1 cellular context compared by ENCODE assay signal in the genomic region with DNA sequence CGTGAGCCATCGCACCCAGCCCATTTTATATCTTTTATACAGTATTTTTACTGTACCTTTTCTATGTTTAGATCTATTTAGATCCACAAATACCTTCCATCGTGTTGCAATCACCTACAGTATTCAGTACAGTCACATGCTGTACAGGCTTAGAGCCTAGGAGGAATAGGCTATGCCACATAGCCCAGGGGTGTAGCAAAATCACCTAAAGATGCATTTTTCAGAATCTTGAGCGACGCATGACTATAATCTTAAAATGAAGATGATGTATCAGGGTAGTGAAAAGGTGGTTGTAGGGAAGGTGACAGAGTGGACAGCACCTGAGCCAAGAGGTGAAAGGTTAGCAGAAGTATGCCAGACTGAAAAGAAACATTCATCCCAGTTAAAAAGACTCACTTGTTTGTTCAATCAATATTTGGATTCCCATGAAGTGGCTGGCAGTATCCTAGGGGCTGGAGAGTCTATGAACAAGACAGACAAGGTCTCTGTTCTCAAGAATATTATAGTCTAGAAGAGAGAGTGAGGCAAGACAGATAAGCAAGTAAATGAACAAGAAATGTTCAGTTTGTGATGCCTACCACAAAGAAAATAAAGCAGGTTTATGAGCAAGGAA.
TF ChIP-seq lines count a peak whose summit lies in the region.

No MANE protein-coding gene starts in this region.

TF ChIP-seq in HepG2, 621 proteins besides CTCF, POLR2A, EP300 and RAD21 (continues in another document):
- no peak for TF ChIP-seq RBM22 (optimal IDR thresholded peaks at IDR 0.05; ENCODE audit: low read length)
- TF ChIP-seq FLYWCH1 (CRISPR knock-in tag; IDR thresholded peaks at IDR 0.05): no peak
- TF ChIP-seq ZNF335 (CRISPR knock-in tag; IDR thresholded peaks at IDR 0.05): no peak
- TF ChIP-seq MBD4 (IDR thresholded peaks at IDR 0.05; ENCODE audit: borderline replicate concordance, low read length): no peak
- no peak for TF ChIP-seq NFE2 (CRISPR knock-in tag; IDR thresholded peaks at IDR 0.05)
- no peak for TF ChIP-seq NFE2L2 (IDR thresholded peaks at IDR 0.05; ENCODE audit: low read length)
- no peak for TF ChIP-seq DPF2 (CRISPR knock-in tag; IDR thresholded peaks at IDR 0.05; ENCODE audit: borderline replicate concordance, low read depth)
- TF ChIP-seq ZSCAN12 (CRISPR knock-in tag; IDR thresholded peaks at IDR 0.05): no peak
- no peak for TF ChIP-seq ZNF556 (CRISPR knock-in tag; IDR thresholded peaks at IDR 0.05; ENCODE audit: borderline replicate concordance)
- TF ChIP-seq KLF6 (CRISPR knock-in tag; IDR thresholded peaks at IDR 0.05): no peak
- peak; percentile 35; the same call in 1 of the 2 replicates for TF ChIP-seq MIER3 (CRISPR knock-in tag; IDR thresholded peaks at IDR 0.05; ENCODE audit: borderline replicate concordance)
- TF ChIP-seq DR1 (CRISPR knock-in tag; IDR thresholded peaks at IDR 0.05): no peak
- 0 out of 2 replicates have a peak, but pooled peaks have one; percentile 36 for TF ChIP-seq REPIN1 (CRISPR knock-in tag; IDR thresholded peaks at IDR 0.05; ENCODE audit: borderline replicate concordance, low read depth)
- TF ChIP-seq PITX1 (CRISPR knock-in tag; IDR thresholded peaks at IDR 0.05): 0 out of 2 replicates have a peak, but pooled peaks have one; percentile 34
- no peak for TF ChIP-seq PAF1 (CRISPR knock-in tag; IDR thresholded peaks at IDR 0.05)
- TF ChIP-seq ZMAT3 (CRISPR knock-in tag; conservative IDR thresholded peaks at IDR 0.05): no peak
- no peak; the same call in 1 of the 2 replicates for TF ChIP-seq NFYB (CRISPR knock-in tag; IDR thresholded peaks at IDR 0.05)
- TF ChIP-seq ATF7-NPFF (CRISPR knock-in tag; IDR thresholded peaks at IDR 0.05; ENCODE audit: low read depth): no peak
- TF ChIP-seq ZNF160 (CRISPR knock-in tag; IDR thresholded peaks at IDR 0.05): no peak
- TF ChIP-seq NFE2L1 (CRISPR knock-in tag; IDR thresholded peaks at IDR 0.05; ENCODE audit: borderline replicate concordance): no peak
- TF ChIP-seq PCBP1 (IDR thresholded peaks at IDR 0.05; ENCODE audit: borderline replicate concordance, low read depth, low read length): no peak
- TF ChIP-seq KDM1A (CRISPR knock-in tag; IDR thresholded peaks at IDR 0.05): no peak
- no peak for TF ChIP-seq HMGA1 (CRISPR knock-in tag; conservative IDR thresholded peaks at IDR 0.05)
- no peak for TF ChIP-seq TSC22D2 (CRISPR knock-in tag; IDR thresholded peaks at IDR 0.05; ENCODE audit: borderline replicate concordance)
- TF ChIP-seq RCOR2 (CRISPR knock-in tag; IDR thresholded peaks at IDR 0.05): 0 out of 2 replicates have a peak, but pooled peaks have one; percentile 64
- no peak for TF ChIP-seq SCMH1 (CRISPR knock-in tag; IDR thresholded peaks at IDR 0.05; ENCODE audit: borderline replicate concordance)
- no peak for TF ChIP-seq ZNF30 (CRISPR knock-in tag; IDR thresholded peaks at IDR 0.05)
- no peak for TF ChIP-seq GABPB1 (CRISPR knock-in tag; IDR thresholded peaks at IDR 0.05)
- TF ChIP-seq REL (CRISPR knock-in tag; conservative IDR thresholded peaks at IDR 0.05): no peak
- no peak for TF ChIP-seq TRAFD1 (CRISPR knock-in tag; IDR thresholded peaks at IDR 0.05; ENCODE audit: borderline replicate concordance)
- no peak for TF ChIP-seq ZNF550 (CRISPR knock-in tag; IDR thresholded peaks at IDR 0.05; ENCODE audit: borderline replicate concordance)
- TF ChIP-seq GMEB1 (CRISPR knock-in tag; IDR thresholded peaks at IDR 0.05; ENCODE audit: borderline replicate concordance): no peak
- no peak for TF ChIP-seq ZNF543 (CRISPR knock-in tag; IDR thresholded peaks at IDR 0.05)
- TF ChIP-seq, protein P1, sequence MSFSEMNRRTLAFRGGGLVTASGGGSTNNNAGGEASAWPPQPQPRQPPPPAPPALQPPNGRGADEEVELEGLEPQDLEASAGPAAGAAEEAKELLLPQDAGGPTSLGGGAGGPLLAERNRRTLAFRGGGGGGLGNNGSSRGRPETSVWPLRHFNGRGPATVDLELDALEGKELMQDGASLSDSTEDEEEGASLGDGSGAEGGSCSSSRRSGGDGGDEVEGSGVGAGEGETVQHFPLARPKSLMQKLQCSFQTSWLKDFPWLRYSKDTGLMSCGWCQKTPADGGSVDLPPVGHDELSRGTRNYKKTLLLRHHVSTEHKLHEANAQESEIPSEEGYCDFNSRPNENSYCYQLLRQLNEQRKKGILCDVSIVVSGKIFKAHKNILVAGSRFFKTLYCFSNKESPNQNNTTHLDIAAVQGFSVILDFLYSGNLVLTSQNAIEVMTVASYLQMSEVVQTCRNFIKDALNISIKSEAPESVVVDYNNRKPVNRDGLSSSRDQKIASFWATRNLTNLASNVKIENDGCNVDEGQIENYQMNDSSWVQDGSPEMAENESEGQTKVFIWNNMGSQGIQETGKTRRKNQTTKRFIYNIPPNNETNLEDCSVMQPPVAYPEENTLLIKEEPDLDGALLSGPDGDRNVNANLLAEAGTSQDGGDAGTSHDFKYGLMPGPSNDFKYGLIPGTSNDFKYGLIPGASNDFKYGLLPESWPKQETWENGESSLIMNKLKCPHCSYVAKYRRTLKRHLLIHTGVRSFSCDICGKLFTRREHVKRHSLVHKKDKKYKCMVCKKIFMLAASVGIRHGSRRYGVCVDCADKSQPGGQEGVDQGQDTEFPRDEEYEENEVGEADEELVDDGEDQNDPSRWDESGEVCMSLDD (CRISPR knock-in tag; IDR thresholded peaks at IDR 0.05; ENCODE audit: borderline replicate concordance): no peak
- no peak for TF ChIP-seq HOXA5 (CRISPR knock-in tag; IDR thresholded peaks at IDR 0.05)
- TF ChIP-seq NFKBIZ (CRISPR knock-in tag; IDR thresholded peaks at IDR 0.05): no peak
- TF ChIP-seq ZNF777 (CRISPR knock-in tag; IDR thresholded peaks at IDR 0.05): no peak
- TF ChIP-seq, protein P2, sequence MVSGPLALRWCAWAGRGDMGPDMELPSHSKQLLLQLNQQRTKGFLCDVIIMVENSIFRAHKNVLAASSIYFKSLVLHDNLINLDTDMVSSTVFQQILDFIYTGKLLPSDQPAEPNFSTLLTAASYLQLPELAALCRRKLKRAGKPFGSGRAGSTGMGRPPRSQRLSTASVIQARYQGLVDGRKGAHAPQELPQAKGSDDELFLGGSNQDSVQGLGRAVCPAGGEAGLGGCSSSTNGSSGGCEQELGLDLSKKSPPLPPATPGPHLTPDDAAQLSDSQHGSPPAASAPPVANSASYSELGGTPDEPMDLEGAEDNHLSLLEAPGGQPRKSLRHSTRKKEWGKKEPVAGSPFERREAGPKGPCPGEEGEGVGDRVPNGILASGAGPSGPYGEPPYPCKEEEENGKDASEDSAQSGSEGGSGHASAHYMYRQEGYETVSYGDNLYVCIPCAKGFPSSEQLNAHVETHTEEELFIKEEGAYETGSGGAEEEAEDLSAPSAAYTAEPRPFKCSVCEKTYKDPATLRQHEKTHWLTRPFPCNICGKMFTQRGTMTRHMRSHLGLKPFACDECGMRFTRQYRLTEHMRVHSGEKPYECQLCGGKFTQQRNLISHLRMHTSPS (CRISPR knock-in tag; IDR thresholded peaks at IDR 0.05; ENCODE audit: low read depth): no peak
- TF ChIP-seq, protein P3, sequence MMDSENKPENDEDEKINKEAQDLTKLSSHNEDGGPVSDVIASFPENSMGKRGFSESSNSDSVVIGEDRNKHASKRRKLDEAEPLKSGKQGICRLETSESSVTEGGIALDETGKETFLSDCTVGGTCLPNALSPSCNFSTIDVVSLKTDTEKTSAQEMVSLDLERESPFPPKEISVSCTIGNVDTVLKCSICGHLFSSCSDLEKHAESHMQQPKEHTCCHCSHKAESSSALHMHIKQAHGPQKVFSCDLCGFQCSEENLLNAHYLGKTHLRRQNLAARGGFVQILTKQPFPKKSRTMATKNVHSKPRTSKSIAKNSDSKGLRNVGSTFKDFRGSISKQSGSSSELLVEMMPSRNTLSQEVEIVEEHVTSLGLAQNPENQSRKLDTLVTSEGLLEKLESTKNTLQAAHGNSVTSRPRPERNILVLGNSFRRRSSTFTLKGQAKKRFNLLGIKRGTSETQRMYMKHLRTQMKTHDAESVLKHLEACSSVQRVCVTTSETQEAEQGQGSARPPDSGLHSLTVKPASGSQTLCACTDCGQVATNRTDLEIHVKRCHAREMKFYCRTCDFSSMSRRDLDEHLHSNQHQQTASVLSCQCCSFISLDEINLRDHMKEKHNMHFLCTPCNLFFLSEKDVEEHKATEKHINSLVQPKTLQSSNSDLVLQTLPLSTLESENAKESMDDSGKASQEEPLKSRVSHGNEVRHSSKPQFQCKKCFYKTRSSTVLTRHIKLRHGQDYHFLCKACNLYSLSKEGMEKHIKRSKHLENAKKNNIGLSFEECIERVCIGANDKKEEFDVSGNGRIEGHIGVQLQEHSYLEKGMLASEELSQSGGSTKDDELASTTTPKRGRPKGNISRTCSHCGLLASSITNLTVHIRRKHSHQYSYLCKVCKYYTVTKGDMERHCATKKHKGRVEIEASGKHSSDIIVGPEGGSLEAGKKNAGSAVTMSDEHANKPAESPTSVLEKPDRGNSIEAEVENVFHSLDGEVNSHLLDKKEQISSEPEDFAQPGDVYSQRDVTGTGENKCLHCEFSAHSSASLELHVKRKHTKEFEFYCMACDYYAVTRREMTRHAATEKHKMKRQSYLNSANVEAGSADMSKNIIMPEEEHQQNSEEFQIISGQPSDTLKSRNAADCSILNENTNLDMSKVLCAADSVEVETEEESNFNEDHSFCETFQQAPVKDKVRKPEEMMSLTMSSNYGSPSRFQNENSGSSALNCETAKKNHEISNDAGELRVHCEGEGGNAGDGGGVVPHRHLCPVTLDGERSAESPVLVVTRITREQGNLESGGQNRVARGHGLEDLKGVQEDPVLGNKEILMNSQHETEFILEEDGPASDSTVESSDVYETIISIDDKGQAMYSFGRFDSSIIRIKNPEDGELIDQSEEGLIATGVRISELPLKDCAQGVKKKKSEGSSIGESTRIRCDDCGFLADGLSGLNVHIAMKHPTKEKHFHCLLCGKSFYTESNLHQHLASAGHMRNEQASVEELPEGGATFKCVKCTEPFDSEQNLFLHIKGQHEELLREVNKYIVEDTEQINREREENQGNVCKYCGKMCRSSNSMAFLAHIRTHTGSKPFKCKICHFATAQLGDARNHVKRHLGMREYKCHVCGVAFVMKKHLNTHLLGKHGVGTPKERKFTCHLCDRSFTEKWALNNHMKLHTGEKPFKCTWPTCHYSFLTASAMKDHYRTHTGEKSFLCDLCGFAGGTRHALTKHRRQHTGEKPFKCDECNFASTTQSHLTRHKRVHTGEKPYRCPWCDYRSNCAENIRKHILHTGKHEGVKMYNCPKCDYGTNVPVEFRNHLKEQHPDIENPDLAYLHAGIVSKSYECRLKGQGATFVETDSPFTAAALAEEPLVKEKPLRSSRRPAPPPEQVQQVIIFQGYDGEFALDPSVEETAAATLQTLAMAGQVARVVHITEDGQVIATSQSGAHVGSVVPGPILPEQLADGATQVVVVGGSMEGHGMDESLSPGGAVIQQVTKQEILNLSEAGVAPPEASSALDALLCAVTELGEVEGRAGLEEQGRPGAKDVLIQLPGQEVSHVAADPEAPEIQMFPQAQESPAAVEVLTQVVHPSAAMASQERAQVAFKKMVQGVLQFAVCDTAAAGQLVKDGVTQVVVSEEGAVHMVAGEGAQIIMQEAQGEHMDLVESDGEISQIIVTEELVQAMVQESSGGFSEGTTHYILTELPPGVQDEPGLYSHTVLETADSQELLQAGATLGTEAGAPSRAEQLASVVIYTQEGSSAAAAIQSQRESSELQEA (CRISPR knock-in tag; IDR thresholded peaks at IDR 0.05; ENCODE audit: not compliant biosample characterization): no peak
- no peak for TF ChIP-seq SRY (CRISPR knock-in tag; IDR thresholded peaks at IDR 0.05)
- no peak for TF ChIP-seq ZNF382 (CRISPR knock-in tag; IDR thresholded peaks at IDR 0.05; ENCODE audit: borderline replicate concordance)
- no peak for TF ChIP-seq ZNF205 (CRISPR knock-in tag; IDR thresholded peaks at IDR 0.05)
- TF ChIP-seq, protein P4, sequence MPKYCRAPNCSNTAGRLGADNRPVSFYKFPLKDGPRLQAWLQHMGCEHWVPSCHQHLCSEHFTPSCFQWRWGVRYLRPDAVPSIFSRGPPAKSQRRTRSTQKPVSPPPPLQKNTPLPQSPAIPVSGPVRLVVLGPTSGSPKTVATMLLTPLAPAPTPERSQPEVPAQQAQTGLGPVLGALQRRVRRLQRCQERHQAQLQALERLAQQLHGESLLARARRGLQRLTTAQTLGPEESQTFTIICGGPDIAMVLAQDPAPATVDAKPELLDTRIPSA (CRISPR knock-in tag; IDR thresholded peaks at IDR 0.05; ENCODE audit: borderline replicate concordance): no peak
- TF ChIP-seq ZNF772 (CRISPR knock-in tag; IDR thresholded peaks at IDR 0.05): no peak
- peak; percentile 91 for TF ChIP-seq NR2F2 (IDR thresholded peaks at IDR 0.05; ENCODE audit: borderline replicate concordance, low read depth)
- no peak for TF ChIP-seq ZNF501 (CRISPR knock-in tag; IDR thresholded peaks at IDR 0.05)
- TF ChIP-seq, protein P5, sequence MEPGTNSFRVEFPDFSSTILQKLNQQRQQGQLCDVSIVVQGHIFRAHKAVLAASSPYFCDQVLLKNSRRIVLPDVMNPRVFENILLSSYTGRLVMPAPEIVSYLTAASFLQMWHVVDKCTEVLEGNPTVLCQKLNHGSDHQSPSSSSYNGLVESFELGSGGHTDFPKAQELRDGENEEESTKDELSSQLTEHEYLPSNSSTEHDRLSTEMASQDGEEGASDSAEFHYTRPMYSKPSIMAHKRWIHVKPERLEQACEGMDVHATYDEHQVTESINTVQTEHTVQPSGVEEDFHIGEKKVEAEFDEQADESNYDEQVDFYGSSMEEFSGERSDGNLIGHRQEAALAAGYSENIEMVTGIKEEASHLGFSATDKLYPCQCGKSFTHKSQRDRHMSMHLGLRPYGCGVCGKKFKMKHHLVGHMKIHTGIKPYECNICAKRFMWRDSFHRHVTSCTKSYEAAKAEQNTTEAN (CRISPR knock-in tag; conservative IDR thresholded peaks at IDR 0.05): no peak
